In genomic region chr1:39385067-39385988, GRCh38 we compare ENCODE assay signal across 1 cellular context.
TF ChIP-seq lines count a peak whose summit lies in the region.

No MANE protein-coding gene starts in this region.

TF ChIP-seq in K562, 482 proteins besides CTCF, POLR2A, EP300 and RAD21 (continued from another document and continues in another):
- TF ChIP-seq NR4A1 (CRISPR knock-in tag; IDR thresholded peaks at IDR 0.05) (no peak), NR4A1 (tag; IDR thresholded peaks at IDR 0.05) (peak; percentile 85), BHLHE40 (IDR thresholded peaks at IDR 0.05; ENCODE audit: low read length) (no peak; the same call in 1 of the 2 replicates), RBM34 (IDR thresholded peaks at IDR 0.05; ENCODE audit: borderline replicate concordance, insufficient read depth, low read length) (no peak), XRCC5 (IDR thresholded peaks at IDR 0.05; ENCODE audit: low read depth, low read length) (no peak), HNRNPL (IDR thresholded peaks at IDR 0.05; ENCODE audit: low read depth, low read length) (no peak), CREBBP (IDR thresholded peaks at IDR 0.05; ENCODE audit: low read depth, low read length) (no peak), MLLT1 (IDR thresholded peaks at IDR 0.05) (no peak), COPS2 (conservative IDR thresholded peaks at IDR 0.05) (no peak), CHCHD3 (CRISPR knock-in tag; IDR thresholded peaks at IDR 0.05) (no peak), MAFF (IDR thresholded peaks at IDR 0.05; ENCODE audit: low read length) (no peak; the same call in 1 of the 2 replicates), CBFB (CRISPR knock-in tag; IDR thresholded peaks at IDR 0.05) (no peak), HNRNPH1 (optimal IDR thresholded peaks at IDR 0.05; ENCODE audit: low read depth, low read length) (no peak), ZNF324 (CRISPR knock-in tag; IDR thresholded peaks at IDR 0.05) (no peak), CAMTA2 (CRISPR knock-in tag; conservative IDR thresholded peaks at IDR 0.05) (0 out of 2 replicates have a peak, but pooled peaks have one; percentile 16), FOXA3 (CRISPR knock-in tag; conservative IDR thresholded peaks at IDR 0.05 in 1 of 2, IDR thresholded peaks at IDR 0.05 in 1 of 2) (no peak), POLR2AphosphoS5 (IDR thresholded peaks at IDR 0.05; ENCODE audit: control insufficient read depth, insufficient read depth, low read depth, low read length) (no peak), ZC3H4 (CRISPR knock-in tag; IDR thresholded peaks at IDR 0.05; ENCODE audit: borderline replicate concordance) (no peak), ZNF24 (IDR thresholded peaks at IDR 0.05) (peak; percentile 40; the same call in 1 of the 2 replicates), GATAD2A (IDR thresholded peaks at IDR 0.05) (0 out of 2 replicates have a peak, but pooled peaks have one; percentile 11), HMG20A (CRISPR knock-in tag; conservative IDR thresholded peaks at IDR 0.05) (no peak), ARID4B (CRISPR knock-in tag; IDR thresholded peaks at IDR 0.05) (no peak), FOXA1 (IDR thresholded peaks at IDR 0.05; ENCODE audit: borderline replicate concordance) (no peak), MXD1 (CRISPR knock-in tag; IDR thresholded peaks at IDR 0.05; ENCODE audit: borderline replicate concordance, poor library complexity, severe bottlenecking) (no peak), STAT5A (IDR thresholded peaks at IDR 0.05; ENCODE audit: borderline replicate concordance, low read length) (no peak), POLR3G (IDR thresholded peaks at IDR 0.05; ENCODE audit: extremely low read depth, insufficient read length, insufficient replicate concordance) (no peak), ATF1 (CRISPR knock-in tag; IDR thresholded peaks at IDR 0.05) (no peak), ATF1 (tag; IDR thresholded peaks at IDR 0.05) (peak; percentile 62), ZNF134 (CRISPR knock-in tag; conservative IDR thresholded peaks at IDR 0.05) (no peak), NUFIP1 (IDR thresholded peaks at IDR 0.05; ENCODE audit: partially characterized antibody) (peak; percentile 89), ETS2 (tag; IDR thresholded peaks at IDR 0.05; ENCODE audit: borderline replicate concordance, poor library complexity, severe bottlenecking) (no peak), NCOA6 (IDR thresholded peaks at IDR 0.05) (no peak), ZNF785 (CRISPR knock-in tag; IDR thresholded peaks at IDR 0.05) (no peak), ARHGAP35 (IDR thresholded peaks at IDR 0.05; ENCODE audit: partially characterized antibody) (no peak), TEAD1 (CRISPR knock-in tag; IDR thresholded peaks at IDR 0.05) (peak in 1 of 2 experiments; percentile 54; a peak in 3 of 4 replicates), DACH1 (IDR thresholded peaks at IDR 0.05; ENCODE audit: partially characterized antibody) (no peak), ZFP1 (CRISPR knock-in tag; IDR thresholded peaks at IDR 0.05) (no peak), CHD7 (IDR thresholded peaks at IDR 0.05; ENCODE audit: low read depth, low read length) (no peak), TEAD4 (IDR thresholded peaks at IDR 0.05; ENCODE audit: low read length) (peak; percentile 35), TEAD4 (CRISPR knock-in tag; IDR thresholded peaks at IDR 0.05; ENCODE audit: borderline replicate concordance) (no peak), SRSF3 (IDR thresholded peaks at IDR 0.05; ENCODE audit: insufficient read depth, low read length) (no peak), ZSCAN29 (IDR thresholded peaks at IDR 0.05) (no peak), ETV6 (IDR thresholded peaks at IDR 0.05; ENCODE audit: borderline replicate concordance in 1 of 2, low read depth in 2 of 2, low read length in 1 of 2) (no peak), ETV6 (CRISPR knock-in tag; IDR thresholded peaks at IDR 0.05; ENCODE audit: borderline replicate concordance) (no peak), CBX3 (IDR thresholded peaks at IDR 0.05; ENCODE audit: borderline replicate concordance in 1 of 2, low read length in 2 of 2) (peak in 1 of 2 experiments; percentile 85; a peak in 1 of 3 replicates), HNRNPLL (IDR thresholded peaks at IDR 0.05; ENCODE audit: low read depth, low read length, poor library complexity, severe bottlenecking) (no peak), KDM1A (IDR thresholded peaks at IDR 0.05) (peak in 1 of 2 experiments; percentile 35; a peak in 1 of 4 replicates), CREB3L1 (IDR thresholded peaks at IDR 0.05; ENCODE audit: borderline replicate concordance, low read depth) (peak; percentile 37; the same call in 1 of the 2 replicates)
